8 cellular contexts compared by ENCODE assay signal in the genomic region with DNA sequence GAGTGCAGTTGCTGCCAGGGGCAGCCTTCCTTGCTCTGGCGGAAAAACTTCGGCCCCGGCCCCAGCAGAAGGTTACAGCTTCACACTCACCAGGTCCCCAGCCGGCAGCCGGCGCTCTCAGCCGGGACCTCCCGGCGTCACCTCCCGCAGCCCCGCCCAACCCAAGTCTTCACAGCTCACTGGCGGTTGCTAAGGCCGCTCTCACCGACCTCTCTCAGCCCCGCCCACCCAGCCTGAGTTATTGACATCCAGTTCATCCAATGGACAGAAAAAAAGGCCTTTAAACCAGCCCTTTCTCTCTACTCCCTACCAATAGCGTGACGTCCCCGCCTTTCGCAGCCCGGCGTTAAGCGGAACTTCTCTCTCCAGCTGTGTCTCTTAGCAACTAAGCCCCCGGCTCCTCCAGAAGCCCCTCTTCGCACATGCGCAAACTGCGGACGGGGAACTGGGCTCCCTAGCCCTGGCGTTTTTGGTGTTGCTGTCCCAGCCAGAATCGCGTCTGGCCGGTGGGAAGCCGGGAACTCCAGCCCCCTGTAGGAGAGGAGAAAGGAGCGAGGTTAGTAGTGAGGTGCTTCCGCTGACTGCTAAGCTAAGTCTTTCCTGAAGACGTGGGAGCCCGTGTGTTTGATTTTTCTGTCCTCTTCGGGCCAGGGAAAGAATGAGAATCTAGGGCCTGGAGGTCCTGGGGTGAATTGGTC. TPM values are rescaled to one million over a fixed set of nuclear protein-coding genes. Genes with fewer than 3 reads are reported as not detected.
A peak's percentile ranks its signal among the peaks of the same experiment; 100 is the strongest.
DNase-seq lines count a peak whose midpoint lies in the region; ATAC-seq and TF ChIP-seq lines count a peak whose summit lies in the region.

Gene BBS12, plus strand, starts transcription at position 376 of the 698 bp plus-strand sequence. CDS start 9,189 bp downstream, outside the sequence.

- peak within 1 kb of the TSS; percentile 74 for H3K27ac ChIP-seq in epithelial cell of prostate

- TF ChIP-seq EP300 in Ishikawa (IDR thresholded peaks at IDR 0.05; ENCODE audit: borderline replicate concordance), result no peak

- H3K4me1 ChIP-seq in mononuclear cell (ENCODE audit: insufficient read depth, low read length), result peaks cover 14% of the 10 kb centered on the region

- DNase-seq in DMS153 treated with DMSO at 0.1 percent for 48 hours (lab: John Stamatoyannopoulos, UW; ENCODE audit: unreplicated experiment) (peak; percentile 92), OCI-M1 (lab: John Stamatoyannopoulos, UW) (peak; percentile 100), activated T-cell treated with anti-CD3 and anti-CD28 coated beads for 48 hours (ENCODE audit: low read depth) (peak; percentile 97), epithelial cell of prostate (ENCODE audit: low read depth, low spot score) (peak; percentile 90)
- DNase-seq in stimulated activated CD8-positive, alpha-beta memory T cell treated with anti-CD3 and anti-CD28 coated beads, Interleukin-2, amount 100 ng/mL, for 48 hours (ENCODE audit: low read depth in 2 of 2), result peak; percentile 97 to 98

- peak within 1 kb of the TSS; percentile 78 for H3K4me3 ChIP-seq in mononuclear cell (ENCODE audit: low read length)

- peak; percentile 35; the same call in 1 of the 2 replicates for TF ChIP-seq RAD21 in Ishikawa (IDR thresholded peaks at IDR 0.05; ENCODE audit: low read depth)

- no peaks in the 10 kb centered on the region for H3K27me3 ChIP-seq in mononuclear cell (ENCODE audit: insufficient read depth, low read length)

- no peaks in the 10 kb centered on the region for H3K9me3 ChIP-seq in mononuclear cell (ENCODE audit: low read depth, low read length)

- peak; percentile 100 for ATAC-seq in GM21619 (IDR thresholded peaks at IDR 0.05; ENCODE audit: unreplicated experiment)

TF ChIP-seq in Ishikawa, 13 proteins besides CTCF, POLR2A, EP300 and RAD21:
- TF ChIP-seq ZBTB7A (IDR thresholded peaks at IDR 0.05; ENCODE audit: low read depth) (peak; percentile 74), USF1 (IDR thresholded peaks at IDR 0.05) (no peak), TAF1 (IDR thresholded peaks at IDR 0.05; ENCODE audit: low read depth) (peak; percentile 61), TCF12 (IDR thresholded peaks at IDR 0.05; ENCODE audit: low read depth) (no peak), CREB1 (IDR thresholded peaks at IDR 0.05; ENCODE audit: low read depth) (peak; percentile 34; the same call in 1 of the 2 replicates)
TF ChIP-seq in Ishikawa: peak in this region for 3.

RNA-seq across cellular contexts. Expression of gene BBS12, which starts in this region (rescaled TPM):
- total RNA-seq in mononuclear cell, result 1.3 TPM

Comparison
In these comparisons a context has a peak if more than half of its experiments do, and no peak if none do; other contexts are left out.
1. Peak in every context shown above with its lines: DNase-seq, ATAC-seq, H3K4me3 ChIP-seq and H3K27ac ChIP-seq.